Comparison of ENCODE assay signal across 23 cellular contexts in the genomic region with DNA sequence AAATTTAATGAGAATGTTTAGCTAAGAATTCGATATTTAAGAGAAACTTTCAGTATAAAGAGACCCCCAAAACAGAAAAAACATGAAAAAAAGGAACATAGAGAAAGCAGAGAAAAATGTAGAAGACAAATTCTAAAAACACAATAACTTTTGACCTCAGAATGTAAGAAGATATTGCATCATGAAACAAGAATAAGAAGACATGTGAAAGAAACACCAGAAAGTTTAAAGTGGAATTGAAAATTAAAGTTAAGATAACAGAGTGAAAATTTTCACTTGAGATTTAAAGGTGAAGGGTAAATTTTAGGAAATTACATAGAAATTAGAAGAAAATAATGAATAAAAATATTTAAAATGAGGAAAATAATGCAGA.
DNase-seq lines count a peak whose midpoint lies in the region; ATAC-seq, FAIRE-seq and TF ChIP-seq lines count a peak whose summit lies in the region.
"Had no signal": no experiment of that assay in that cellular context is flagged by ENCODE, and none has a peak within 500 bp of the region (broad histone marks: within the 10 kb centered on the region; RNA-seq: fewer than 3 reads in every experiment).

No MANE protein-coding gene starts in this region.

- H3K4me3 Mint-ChIP-seq in activated T-cell treated with anti-CD3 and anti-CD28 coated beads, Interleukin-2, amount 50 U/mL, for 72 hours, result no peak overlapping the region
- no peak overlapping the region for H3K4me3 Mint-ChIP-seq in activated T-cell treated with anti-CD3 and anti-CD28 coated beads, Interleukin-2, amount 50 U/mL, for 4 hours
- no peak overlapping the region for H3K4me3 Mint-ChIP-seq in nephron progenitor cell
- H3K4me3 Mint-ChIP-seq in activated CD8-positive, alpha-beta T cell treated with anti-CD3 and anti-CD28 coated beads for 36 hours, result no peak overlapping the region
- no peak overlapping the region for H3K4me3 Mint-ChIP-seq in Calu3 (ENCODE audit: low read depth, unreplicated experiment)
- H3K4me3 Mint-ChIP-seq: CD8-positive, alpha-beta T cell had no signal

- peaks cover 4% of the 10 kb centered on the region for H3K4me1 Mint-ChIP-seq in activated T-cell treated with anti-CD3 and anti-CD28 coated beads, Interleukin-2, amount 50 U/mL, for 72 hours (ENCODE audit: low read depth)
- no peaks in the 10 kb centered on the region for H3K4me1 Mint-ChIP-seq in activated T-cell treated with anti-CD3 and anti-CD28 coated beads, Interleukin-2, amount 50 U/mL, for 4 hours (ENCODE audit: low read depth)
- H3K4me1 Mint-ChIP-seq in nephron progenitor cell, result peaks cover 28% of the 10 kb centered on the region
- H3K4me1 Mint-ChIP-seq in activated CD8-positive, alpha-beta T cell treated with anti-CD3 and anti-CD28 coated beads for 36 hours (ENCODE audit: low read depth), result no peaks in the 10 kb centered on the region
- H3K4me1 Mint-ChIP-seq in Calu3 (ENCODE audit: low read depth, unreplicated experiment), result peaks cover 26% of the 10 kb centered on the region

- CTCF ChIA-PET in activated CD8-positive, alpha-beta T cell treated with anti-CD3 and anti-CD28 coated beads for 36 hours (lab: Charles Lee), result interaction anchor here (1.1 to 1.3 kb wide), 3 partner anchors 74 to 107 kb away, joined by 3 to 5 read pairs (median 4); no protein-coding TSS in a partner anchor
- CTCF ChIA-PET in Calu3 (lab: Charles Lee), result no interaction called here

- DNase-seq in activated T-cell treated with anti-CD3 and anti-CD28 coated beads, Interleukin-2, amount 50 U/mL, for 72 hours, result no peak
- DNase-seq in activated T-cell treated with anti-CD3 and anti-CD28 coated beads, Interleukin-2, amount 50 U/mL, for 4 hours, result no peak
- DNase-seq in nephron progenitor cell, result no peak
- DNase-seq in activated CD8-positive, alpha-beta T cell treated with anti-CD3 and anti-CD28 coated beads for 36 hours, result no peak
- no peak for DNase-seq in Calu3
- DNase-seq in DMS 273 (lab: John Stamatoyannopoulos, UW; ENCODE audit: unreplicated experiment), result no peak
- DNase-seq: 8988T; AML-193; C1 segment of cervical spinal cord; CD8-positive, alpha-beta T cell; GOT3; HCEC 1CT; MM.1S; NCI-H1048; NCI-H1417 treated with DMSO at 0.1 percent for 48 hours; NCI-H187; NCI-H2107; NCI-H446 treated with DMSO at 0.1 percent for 48 hours; NCI-H526 treated with DMSO at 0.1 percent for 48 hours; Right ventricle myocardium superior had no signal

- H3K27ac Mint-ChIP-seq in activated T-cell treated with anti-CD3 and anti-CD28 coated beads, Interleukin-2, amount 50 U/mL, for 72 hours, result peak overlapping the region; percentile 51
- peak overlapping the region; percentile 78 for H3K27ac Mint-ChIP-seq in nephron progenitor cell
- H3K27ac Mint-ChIP-seq in activated CD8-positive, alpha-beta T cell treated with anti-CD3 and anti-CD28 coated beads for 36 hours, result no peak overlapping the region
- H3K27ac Mint-ChIP-seq in Calu3 (ENCODE audit: unreplicated experiment), result no peak overlapping the region
- H3K27ac Mint-ChIP-seq: CD8-positive, alpha-beta T cell had no signal

- FAIRE-seq in colon (lab: Jason Lieb, UNC), result peak; percentile 57
- FAIRE-seq: G401.6, GM12892 had no signal

- BruUV-seq in Calu3 (replicated peaks; lab: Mats Ljungman, UMichigan), result no TSS peak

- ATAC-seq in activated T-cell treated with anti-CD3 and anti-CD28 coated beads, Interleukin-2, amount 50 U/mL, for 72 hours (replicated peaks in 1 of 2), result no peak
- no peak for ATAC-seq in activated T-cell treated with anti-CD3 and anti-CD28 coated beads, Interleukin-2, amount 50 U/mL, for 4 hours
- ATAC-seq in activated CD8-positive, alpha-beta T cell treated with anti-CD3 and anti-CD28 coated beads for 36 hours, result no peak
- ATAC-seq: CD8-positive, alpha-beta T cell had no signal

- no peaks in the 10 kb centered on the region for H3K27me3 Mint-ChIP-seq in activated T-cell treated with anti-CD3 and anti-CD28 coated beads, Interleukin-2, amount 50 U/mL, for 72 hours (ENCODE audit: low read depth)
- H3K27me3 Mint-ChIP-seq in activated T-cell treated with anti-CD3 and anti-CD28 coated beads, Interleukin-2, amount 50 U/mL, for 4 hours (ENCODE audit: low read depth), result no peaks in the 10 kb centered on the region
- H3K27me3 Mint-ChIP-seq in nephron progenitor cell (ENCODE audit: low read depth, poor library complexity) (no peaks in the 10 kb centered on the region), Calu3 (ENCODE audit: unreplicated experiment) (no peaks in the 10 kb centered on the region)
- H3K27me3 Mint-ChIP-seq in activated CD8-positive, alpha-beta T cell treated with anti-CD3 and anti-CD28 coated beads for 36 hours, result no peaks in the 10 kb centered on the region

- peaks cover 0 to 1% of the 10 kb centered on the region in 2 donors for H3K36me3 Mint-ChIP-seq in activated T-cell treated with anti-CD3 and anti-CD28 coated beads, Interleukin-2, amount 50 U/mL, for 72 hours (ENCODE audit: insufficient read depth in 2 of 2)
- no peaks in the 10 kb centered on the region for H3K36me3 Mint-ChIP-seq in activated T-cell treated with anti-CD3 and anti-CD28 coated beads, Interleukin-2, amount 50 U/mL, for 4 hours (ENCODE audit: insufficient read depth)
- H3K36me3 Mint-ChIP-seq in nephron progenitor cell (ENCODE audit: low read depth) (peaks cover 13% of the 10 kb centered on the region), Calu3 (ENCODE audit: insufficient read depth, unreplicated experiment) (no peaks in the 10 kb centered on the region)
- H3K36me3 Mint-ChIP-seq in activated CD8-positive, alpha-beta T cell treated with anti-CD3 and anti-CD28 coated beads for 36 hours (ENCODE audit: low read depth), result no peaks in the 10 kb centered on the region
- H3K36me3 Mint-ChIP-seq: CD8-positive, alpha-beta T cell had no signal

- H3K9me3 Mint-ChIP-seq in activated T-cell treated with anti-CD3 and anti-CD28 coated beads, Interleukin-2, amount 50 U/mL, for 72 hours, result peaks cover 0 to 2% of the 10 kb centered on the region in 2 donors
- no peaks in the 10 kb centered on the region for H3K9me3 Mint-ChIP-seq in activated T-cell treated with anti-CD3 and anti-CD28 coated beads, Interleukin-2, amount 50 U/mL, for 4 hours
- peaks cover 4% of the 10 kb centered on the region for H3K9me3 Mint-ChIP-seq in nephron progenitor cell
- no peaks in the 10 kb centered on the region for H3K9me3 Mint-ChIP-seq in activated CD8-positive, alpha-beta T cell treated with anti-CD3 and anti-CD28 coated beads for 36 hours
- peaks cover 5% of the 10 kb centered on the region for H3K9me3 Mint-ChIP-seq in Calu3 (ENCODE audit: low read depth, unreplicated experiment)
- H3K9me3 Mint-ChIP-seq: CD8-positive, alpha-beta T cell had no signal

- TF ChIP-seq CTCF in nephron progenitor cell (IDR thresholded peaks at IDR 0.05) (no peak), Calu3 (IDR thresholded peaks at IDR 0.05; ENCODE audit: unreplicated experiment) (no peak)
- no peak for TF ChIP-seq CTCF in activated CD8-positive, alpha-beta T cell treated with anti-CD3 and anti-CD28 coated beads for 36 hours (IDR thresholded peaks at IDR 0.05)

- intact Hi-C loops in activated CD8-positive, alpha-beta T cell treated with anti-CD3 and anti-CD28 coated beads for 36 hours (cut with micrococcal nuclease), result no loop called here
- intact Hi-C loops in Calu3 (cut with micrococcal nuclease; ENCODE audit: unreplicated experiment), result no loop called here

- POLR2A ChIA-PET in activated CD8-positive, alpha-beta T cell treated with anti-CD3 and anti-CD28 coated beads for 36 hours (lab: Charles Lee), result no interaction called here

Comparison
In these comparisons a context has a peak if more than half of its experiments do, and no peak if none do; other contexts are left out.
1. H3K27ac Mint-ChIP-seq: peak in activated T-cell treated with anti-CD3 and anti-CD28 coated beads, Interleukin-2, amount 50 U/mL, for 72 hours (single experiment) and nephron progenitor cell (single experiment); none in activated CD8-positive, alpha-beta T cell treated with anti-CD3 and anti-CD28 coated beads for 36 hours (single experiment) and Calu3 (single experiment).